ENCODE assay signal across 19 cellular contexts in the genomic region with DNA sequence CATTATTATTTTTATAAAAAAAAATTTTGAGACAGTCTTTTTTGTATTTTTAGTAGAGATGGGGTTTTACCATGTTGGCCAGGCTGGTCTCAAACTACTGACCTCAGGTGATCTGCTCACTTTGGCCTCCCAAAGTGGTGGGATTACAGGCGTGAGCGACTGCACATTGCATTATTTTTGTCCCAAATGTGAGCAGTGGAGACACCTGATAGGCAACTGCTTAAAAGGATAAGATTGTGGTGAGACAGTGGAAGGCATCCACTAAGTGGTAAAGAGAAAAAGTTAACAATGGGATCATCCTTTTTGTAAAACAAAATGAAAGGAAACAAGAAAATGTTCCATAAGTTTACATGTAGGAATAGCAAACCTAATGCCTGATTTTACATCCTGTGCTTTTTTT. TPM values are rescaled to one million over a fixed set of nuclear protein-coding genes. Genes with fewer than 3 reads are reported as not detected.
A peak's percentile ranks its signal among the peaks of the same experiment; 100 is the strongest.
DNase-seq lines count a peak whose midpoint lies in the region; ATAC-seq and TF ChIP-seq lines count a peak whose summit lies in the region.
"Had no signal": no experiment of that assay in that cellular context is flagged by ENCODE, and none has a peak within 500 bp of the region (broad histone marks: within the 10 kb centered on the region; RNA-seq: fewer than 3 reads in every experiment).

No MANE protein-coding gene starts in this region.

- no peak for TF ChIP-seq CTCF in endothelial cell (IDR thresholded peaks at IDR 0.05; ENCODE audit: unreplicated experiment)
- TF ChIP-seq CTCF in progenitor cell of endocrine pancreas (IDR thresholded peaks at IDR 0.05; ENCODE audit: unreplicated experiment) = no peak
- no peak for TF ChIP-seq CTCF in colonic mucosa (IDR thresholded peaks at IDR 0.05)

- no peak overlapping the region for H3K9ac ChIP-seq in colonic mucosa (ENCODE audit: low read depth in 2 of 2, low read length in 2 of 2)

- intact Hi-C loops in activated naive CD4-positive, alpha-beta T cell treated with anti-CD3 and anti-CD28 coated beads for 36 hours (cut with micrococcal nuclease) = no loop called here
- intact Hi-C loops in colonic mucosa (cut with DNase I) = no loop called here

- no peak overlapping the region for H3K27ac ChIP-seq in colonic mucosa
- H3K27ac ChIP-seq: C4-2B, HL-60 had no signal

- no peaks in the 10 kb centered on the region for H3K27me3 Mint-ChIP-seq in activated naive CD4-positive, alpha-beta T cell treated with anti-CD3 and anti-CD28 coated beads for 36 hours (ENCODE audit: low read depth)
- H3K27me3 Mint-ChIP-seq in T-helper 17 cell (no peaks in the 10 kb centered on the region), endothelial cell (ENCODE audit: unreplicated experiment) (peaks cover 5% of the 10 kb centered on the region), progenitor cell of endocrine pancreas (no peaks in the 10 kb centered on the region)
- H3K27me3 Mint-ChIP-seq: IgD-negative memory B cell had no signal

- H3K4me1 ChIP-seq in colonic mucosa = no peaks in the 10 kb centered on the region

- DNase-seq in activated naive CD4-positive, alpha-beta T cell treated with anti-CD3 and anti-CD28 coated beads for 36 hours = no peak
- DNase-seq in activated naive CD4-positive, alpha-beta T cell treated with anti-CD3 and anti-CD28 coated beads, Interleukin-2, amount 50 U/mL, for 72 hours (ENCODE audit: low spot score in 2 of 2) = no peak
- DNase-seq in T-helper 17 cell = no peak
- DNase-seq in endothelial cell (ENCODE audit: low spot score) = no peak
- no peak for DNase-seq in progenitor cell of endocrine pancreas (ENCODE audit: low spot score, unreplicated experiment)
- DNase-seq in colonic mucosa = no peak
- no peak for DNase-seq in NCI-H1417 treated with DMSO at 0.1 percent for 48 hours (lab: John Stamatoyannopoulos, UW)
- DNase-seq: Calu3; DMS53; NCI-H187 treated with DMSO at 0.1 percent for 48 hours; NCI-H446; NCI-H69; NK-92 treated with Interleukin-12 subunit alpha and Interleukin-12 subunit beta, amount 100 ng/mL, for 24 hours; RPMI8226; SIG-M5 had no signal

- H3K4me3 ChIP-seq in colonic mucosa = no peak overlapping the region

- CTCF ChIA-PET in activated naive CD4-positive, alpha-beta T cell treated with anti-CD3 and anti-CD28 coated beads for 36 hours (lab: Charles Lee) = no interaction called here

- no peaks in the 10 kb centered on the region for H3K9me3 Mint-ChIP-seq in activated naive CD4-positive, alpha-beta T cell treated with anti-CD3 and anti-CD28 coated beads for 36 hours
- no peaks in the 10 kb centered on the region for H3K9me3 Mint-ChIP-seq in activated naive CD4-positive, alpha-beta T cell treated with anti-CD3 and anti-CD28 coated beads, Interleukin-2, amount 50 U/mL, for 72 hours
- H3K9me3 Mint-ChIP-seq in endothelial cell (ENCODE audit: unreplicated experiment) (no peaks in the 10 kb centered on the region), progenitor cell of endocrine pancreas (ENCODE audit: low read depth) (no peaks in the 10 kb centered on the region)
- H3K9me3 Mint-ChIP-seq: IgD-negative memory B cell had no signal

- H3K4me1 Mint-ChIP-seq in activated naive CD4-positive, alpha-beta T cell treated with anti-CD3 and anti-CD28 coated beads for 36 hours (ENCODE audit: low read depth) = peaks cover 13% of the 10 kb centered on the region
- peaks cover 7% of the 10 kb centered on the region for H3K4me1 Mint-ChIP-seq in T-helper 17 cell
- H3K4me1 Mint-ChIP-seq in endothelial cell (ENCODE audit: unreplicated experiment) = peaks cover 3% of the 10 kb centered on the region
- H3K4me1 Mint-ChIP-seq in progenitor cell of endocrine pancreas (ENCODE audit: low read depth) = peaks cover 3% of the 10 kb centered on the region

- peak overlapping the region; percentile 9 for H3K4me3 Mint-ChIP-seq in activated naive CD4-positive, alpha-beta T cell treated with anti-CD3 and anti-CD28 coated beads for 36 hours
- no peak overlapping the region for H3K4me3 Mint-ChIP-seq in T-helper 17 cell
- peak overlapping the region; percentile 78 for H3K4me3 Mint-ChIP-seq in endothelial cell (ENCODE audit: unreplicated experiment)
- H3K4me3 Mint-ChIP-seq in progenitor cell of endocrine pancreas (ENCODE audit: low read depth) = peak overlapping the region; percentile 62

- no peaks in the 10 kb centered on the region for H3K27me3 ChIP-seq in colonic mucosa

- H3K9me3 ChIP-seq in T-helper 17 cell (ENCODE audit: control insufficient read depth, low read length, poor library complexity, severe bottlenecking) = no peaks in the 10 kb centered on the region
- no peaks in the 10 kb centered on the region for H3K9me3 ChIP-seq in colonic mucosa

- ATAC-seq in activated naive CD4-positive, alpha-beta T cell treated with anti-CD3 and anti-CD28 coated beads, Interleukin-2, amount 50 U/mL, for 72 hours = no peak
- no peak for ATAC-seq in T-helper 17 cell
- ATAC-seq in HG02642 (IDR thresholded peaks at IDR 0.05; ENCODE audit: poor library complexity, unreplicated experiment) = no peak

- no peaks in the 10 kb centered on the region for H3K36me3 ChIP-seq in colonic mucosa

- H3K36me3 Mint-ChIP-seq in activated naive CD4-positive, alpha-beta T cell treated with anti-CD3 and anti-CD28 coated beads for 36 hours (ENCODE audit: low read depth) = peaks cover 10% of the 10 kb centered on the region
- peaks cover 8 to 10% of the 10 kb centered on the region in 2 donors for H3K36me3 Mint-ChIP-seq in activated naive CD4-positive, alpha-beta T cell treated with anti-CD3 and anti-CD28 coated beads, Interleukin-2, amount 50 U/mL, for 72 hours
- H3K36me3 Mint-ChIP-seq in T-helper 17 cell (ENCODE audit: low read depth) (no peaks in the 10 kb centered on the region), endothelial cell (ENCODE audit: low read depth, unreplicated experiment) (no peaks in the 10 kb centered on the region), progenitor cell of endocrine pancreas (ENCODE audit: insufficient read depth) (no peaks in the 10 kb centered on the region)
- H3K36me3 Mint-ChIP-seq: IgD-negative memory B cell had no signal

- no peak overlapping the region for H3K27ac Mint-ChIP-seq in activated naive CD4-positive, alpha-beta T cell treated with anti-CD3 and anti-CD28 coated beads for 36 hours
- no peak overlapping the region for H3K27ac Mint-ChIP-seq in activated naive CD4-positive, alpha-beta T cell treated with anti-CD3 and anti-CD28 coated beads, Interleukin-2, amount 50 U/mL, for 72 hours
- H3K27ac Mint-ChIP-seq in T-helper 17 cell = peak overlapping the region; percentile 92
- peak overlapping the region; percentile 80 for H3K27ac Mint-ChIP-seq in endothelial cell (ENCODE audit: unreplicated experiment)
- no peak overlapping the region for H3K27ac Mint-ChIP-seq in progenitor cell of endocrine pancreas

RNA-seq across cellular contexts. Expression of gene CENPH, which starts 2.0 kb away (rescaled TPM):
- 10 to 100 TPM; 93.0 to 95.2 TPM for total RNA-seq in activated naive CD4-positive, alpha-beta T cell treated with anti-CD3 and anti-CD28 coated beads for 36 hours
- total RNA-seq in activated naive CD4-positive, alpha-beta T cell treated with anti-CD3 and anti-CD28 coated beads, Interleukin-2, amount 50 U/mL, for 72 hours = 10 to 100 TPM; 71.3 to 80.4 TPM
- total RNA-seq in T-helper 17 cell (1 to 10 TPM; 3.9 to 5.9 TPM), endothelial cell (ENCODE audit: unreplicated experiment) (13.1 TPM), progenitor cell of endocrine pancreas (22.2 and 23.8 TPM in 2 replicates), colonic mucosa (10 to 100 TPM in 1 of 2 donors, 1 to 10 TPM in 1; 5.9 to 13.9 TPM)

RNA-seq across cellular contexts. Expression of gene CCNB1, which starts 20.4 kb away (rescaled TPM):
- total RNA-seq in activated naive CD4-positive, alpha-beta T cell treated with anti-CD3 and anti-CD28 coated beads for 36 hours = 100 to 1,000 TPM; 209 to 211 TPM
- 100 to 1,000 TPM; 220 to 262 TPM for total RNA-seq in activated naive CD4-positive, alpha-beta T cell treated with anti-CD3 and anti-CD28 coated beads, Interleukin-2, amount 50 U/mL, for 72 hours
- total RNA-seq in T-helper 17 cell = 1 to 10 TPM; 2.2 to 2.3 TPM
- 42.7 TPM for total RNA-seq in endothelial cell (ENCODE audit: unreplicated experiment)
- 104 and 105 TPM in 2 replicates for total RNA-seq in progenitor cell of endocrine pancreas
- total RNA-seq in colonic mucosa = 100 to 1,000 TPM in 1 of 2 donors, 10 to 100 TPM in 1; 43.1 to 189 TPM

RNA-seq across cellular contexts. Expression of gene CDK7, which starts 47.3 kb away (rescaled TPM):
- 10 to 100 TPM; 23.8 to 28.4 TPM for total RNA-seq in activated naive CD4-positive, alpha-beta T cell treated with anti-CD3 and anti-CD28 coated beads for 36 hours
- 10 to 100 TPM; 39.9 to 40.2 TPM for total RNA-seq in activated naive CD4-positive, alpha-beta T cell treated with anti-CD3 and anti-CD28 coated beads, Interleukin-2, amount 50 U/mL, for 72 hours
- total RNA-seq in T-helper 17 cell (10 to 100 TPM; 28.3 to 35.4 TPM), endothelial cell (ENCODE audit: unreplicated experiment) (21.4 TPM), progenitor cell of endocrine pancreas (30.8 TPM in 2 replicates), colonic mucosa (10 to 100 TPM; 21.9 to 35.4 TPM)

Comparison
In these comparisons a context has a peak if more than half of its experiments do, and no peak if none do; other contexts are left out.
1. H3K27ac Mint-ChIP-seq: peak in T-helper 17 cell (single experiment) and endothelial cell (single experiment); none in activated naive CD4-positive, alpha-beta T cell treated with anti-CD3 and anti-CD28 coated beads for 36 hours (single experiment), activated naive CD4-positive, alpha-beta T cell treated with anti-CD3 and anti-CD28 coated beads, Interleukin-2, amount 50 U/mL, for 72 hours (0 of 2) and progenitor cell of endocrine pancreas (single experiment).
2. RNA of gene CCNB1, which starts 20.4 kb away (total RNA-seq): 220 to 262 TPM in activated naive CD4-positive, alpha-beta T cell treated with anti-CD3 and anti-CD28 coated beads, Interleukin-2, amount 50 U/mL, for 72 hours, 209 to 211 TPM in activated naive CD4-positive, alpha-beta T cell treated with anti-CD3 and anti-CD28 coated beads for 36 hours, 43.1 to 189 TPM in colonic mucosa, 104 to 105 TPM in progenitor cell of endocrine pancreas and 42.7 TPM in endothelial cell (single experiment); 2.2 to 2.3 TPM in T-helper 17 cell; every median in the first group is over 10 times any median in the second.